In the genomic region with DNA sequence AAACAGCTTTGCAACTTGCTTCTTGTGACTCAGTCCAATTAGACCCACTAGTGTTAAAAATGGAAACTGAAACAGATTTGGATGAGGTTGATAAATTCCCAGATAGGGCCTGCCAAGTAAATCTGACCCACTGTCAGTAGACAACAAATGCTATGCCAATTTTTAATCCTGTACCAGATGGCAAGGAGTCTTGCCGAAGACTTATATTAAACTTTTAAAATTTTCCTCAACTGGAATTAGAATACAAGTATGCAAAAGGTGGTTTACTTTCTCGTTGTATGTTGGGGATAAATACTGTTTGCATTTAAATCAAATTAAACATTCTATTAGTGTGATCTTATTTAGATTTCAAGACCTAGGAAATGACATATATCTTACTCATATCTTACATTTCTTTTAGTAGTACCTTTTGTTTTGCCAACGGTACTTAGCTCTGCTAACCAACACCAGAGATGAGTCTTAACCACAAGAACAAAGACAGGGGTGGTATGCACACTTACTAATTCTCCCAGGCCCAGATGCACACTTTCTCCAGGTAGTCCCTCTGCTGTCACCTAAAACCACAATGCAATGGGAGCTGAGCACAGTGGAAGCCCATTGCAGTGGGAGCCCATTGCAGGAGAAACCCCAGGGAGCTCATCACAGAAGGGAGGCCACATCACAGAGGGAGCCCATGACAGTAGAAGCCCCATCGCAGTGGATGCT, we compare ENCODE assay signal across 8 cellular contexts.
DNase-seq lines count a peak whose midpoint lies in the region; ATAC-seq and TF ChIP-seq lines count a peak whose summit lies in the region.

No MANE protein-coding gene starts in this region.

- H3K9me3 ChIP-seq in trophoblast cell (ENCODE audit: insufficient read depth, low read depth, low read length) = no peaks in the 10 kb centered on the region
- no peaks in the 10 kb centered on the region for H3K9me3 ChIP-seq in testis

- H3K4me2 ChIP-seq in trophoblast cell (ENCODE audit: low read length) = no peak overlapping the region

- H3K4ac ChIP-seq in trophoblast cell (ENCODE audit: low read depth, low read length) = peak overlapping the region; percentile 40

- H3K23ac ChIP-seq in trophoblast cell (ENCODE audit: low read length) = no peak overlapping the region

- intact Hi-C loops in testis (cut with DNase I; ENCODE audit: low total_unique reads) = no loop called here

- TF ChIP-seq CTCF in testis (IDR thresholded peaks at IDR 0.05) = no peak

- H3K79me2 ChIP-seq in trophoblast cell (ENCODE audit: control insufficient read depth, insufficient read depth, low read length, poor library complexity) = peaks cover 3% of the 10 kb centered on the region

- DNase-seq in amniotic epithelial cell (ENCODE audit: low read depth) (peak; percentile 64), trophoblast cell (no peak), NCI-H345 (lab: John Stamatoyannopoulos, UW) (no peak), testis (no peak), H4 (ENCODE audit: low spot score) (no peak), NCI-H526 (lab: John Stamatoyannopoulos, UW) (no peak)

- no peak overlapping the region for H4K91ac ChIP-seq in trophoblast cell (ENCODE audit: low read depth, low read length)

- no peak overlapping the region for H2BK12ac ChIP-seq in trophoblast cell (ENCODE audit: low read length)

- no peak overlapping the region for H2AK5ac ChIP-seq in trophoblast cell (ENCODE audit: low read length)

- H3K9ac ChIP-seq in trophoblast cell (ENCODE audit: low read length) = no peak overlapping the region

- no peak overlapping the region for H2BK5ac ChIP-seq in trophoblast cell (ENCODE audit: low read depth, low read length, poor library complexity)

- H3K27ac ChIP-seq in trophoblast cell (ENCODE audit: low read depth, low read length) (no peak overlapping the region), testis (peak overlapping the region in 1 of 2 donors; percentile 7)

- no peak overlapping the region for H4K12ac ChIP-seq in trophoblast cell (ENCODE audit: low read depth, low read length)

- H3K18ac ChIP-seq in trophoblast cell (ENCODE audit: low read length) = no peak overlapping the region

- H2AFZ ChIP-seq in trophoblast cell (ENCODE audit: insufficient read depth, low read length, poor library complexity) = no peak overlapping the region

- no peak for TF ChIP-seq POLR2A in GM18505 (IDR thresholded peaks at IDR 0.05; ENCODE audit: borderline replicate concordance, extremely low read depth, insufficient read depth, insufficient read length)
- TF ChIP-seq POLR2A in testis (IDR thresholded peaks at IDR 0.05) = no peak

- H3K14ac ChIP-seq in trophoblast cell (ENCODE audit: low read length) = no peak overlapping the region

- peaks cover 15% of the 10 kb centered on the region for H3K79me1 ChIP-seq in trophoblast cell (ENCODE audit: low read length)

- H3K4me1 ChIP-seq in trophoblast cell (ENCODE audit: control insufficient read depth in 1 of 2, insufficient read depth in 2 of 2, low read length in 2 of 2) = peaks cover 30 to 36% of the 10 kb centered on the region in 2 experiments
- H3K4me1 ChIP-seq in testis = peaks cover 32% of the 10 kb centered on the region

- ATAC-seq in GM18505 (IDR thresholded peaks at IDR 0.05; ENCODE audit: unreplicated experiment) = peak; percentile 43
- peak; percentile 55 for ATAC-seq in HG02981 (IDR thresholded peaks at IDR 0.05; ENCODE audit: unreplicated experiment)

- no peaks in the 10 kb centered on the region for H3K27me3 ChIP-seq in trophoblast cell (ENCODE audit: insufficient read depth, low read length)
- H3K27me3 ChIP-seq in testis = no peaks in the 10 kb centered on the region

- no CpG with 5 or more reads among the region's 4 CpGs for WGBS in trophoblast cell (ENCODE audit: extremely low coverage, insufficient coverage, insufficient read length)
- 72 to 79% methylated on average over 4 of the region's 4 CpGs for WGBS in testis, 2 donors

- H3K4me3 ChIP-seq in trophoblast cell (ENCODE audit: low read depth, low read length) (no peak overlapping the region), testis (no peak overlapping the region)

- peaks cover 2% of the 10 kb centered on the region in 2 experiments for H3K36me3 ChIP-seq in trophoblast cell (ENCODE audit: control insufficient read depth in 1 of 2, insufficient read depth in 2 of 2, low read length in 2 of 2)
- no peaks in the 10 kb centered on the region for H3K36me3 ChIP-seq in testis (ENCODE audit: low read depth, missing control alignments)

- H2BK120ac ChIP-seq in trophoblast cell (ENCODE audit: insufficient read depth, low read length, poor library complexity) = no peak overlapping the region

- no peak overlapping the region for H4K8ac ChIP-seq in trophoblast cell (ENCODE audit: low read depth, low read length)
